Comparison of ENCODE assay signal across 1 cellular context in the genomic region with DNA sequence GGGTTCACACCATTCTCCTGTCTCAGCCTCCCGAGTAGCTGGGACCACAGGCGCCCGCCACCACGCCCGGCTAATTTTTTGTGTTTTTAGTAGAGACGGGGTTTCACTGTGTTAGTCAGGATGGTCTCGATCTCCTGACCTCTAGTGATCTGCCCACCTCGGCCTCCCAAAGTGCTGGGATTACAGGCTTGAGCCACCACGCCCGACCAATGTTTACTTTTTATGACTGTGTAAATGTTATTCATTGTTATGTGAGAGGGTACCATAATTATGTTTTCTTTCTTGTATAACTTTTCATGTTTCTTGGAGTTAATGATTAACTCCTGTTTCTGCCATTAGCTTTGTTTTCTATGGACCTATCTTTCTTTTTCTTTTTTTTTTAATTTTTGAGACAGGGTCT.
TF ChIP-seq lines count a peak whose summit lies in the region.
"Not testable (repeated sequence)": the region's sequence is repeated elsewhere in the genome, so short reads cannot be mapped to it uniquely, and the experiment has no call there.

No MANE protein-coding gene starts in this region.

TF ChIP-seq in HepG2, 621 proteins besides CTCF, POLR2A, EP300 and RAD21 (continued from another document):
- TF ChIP-seq, protein P1, sequence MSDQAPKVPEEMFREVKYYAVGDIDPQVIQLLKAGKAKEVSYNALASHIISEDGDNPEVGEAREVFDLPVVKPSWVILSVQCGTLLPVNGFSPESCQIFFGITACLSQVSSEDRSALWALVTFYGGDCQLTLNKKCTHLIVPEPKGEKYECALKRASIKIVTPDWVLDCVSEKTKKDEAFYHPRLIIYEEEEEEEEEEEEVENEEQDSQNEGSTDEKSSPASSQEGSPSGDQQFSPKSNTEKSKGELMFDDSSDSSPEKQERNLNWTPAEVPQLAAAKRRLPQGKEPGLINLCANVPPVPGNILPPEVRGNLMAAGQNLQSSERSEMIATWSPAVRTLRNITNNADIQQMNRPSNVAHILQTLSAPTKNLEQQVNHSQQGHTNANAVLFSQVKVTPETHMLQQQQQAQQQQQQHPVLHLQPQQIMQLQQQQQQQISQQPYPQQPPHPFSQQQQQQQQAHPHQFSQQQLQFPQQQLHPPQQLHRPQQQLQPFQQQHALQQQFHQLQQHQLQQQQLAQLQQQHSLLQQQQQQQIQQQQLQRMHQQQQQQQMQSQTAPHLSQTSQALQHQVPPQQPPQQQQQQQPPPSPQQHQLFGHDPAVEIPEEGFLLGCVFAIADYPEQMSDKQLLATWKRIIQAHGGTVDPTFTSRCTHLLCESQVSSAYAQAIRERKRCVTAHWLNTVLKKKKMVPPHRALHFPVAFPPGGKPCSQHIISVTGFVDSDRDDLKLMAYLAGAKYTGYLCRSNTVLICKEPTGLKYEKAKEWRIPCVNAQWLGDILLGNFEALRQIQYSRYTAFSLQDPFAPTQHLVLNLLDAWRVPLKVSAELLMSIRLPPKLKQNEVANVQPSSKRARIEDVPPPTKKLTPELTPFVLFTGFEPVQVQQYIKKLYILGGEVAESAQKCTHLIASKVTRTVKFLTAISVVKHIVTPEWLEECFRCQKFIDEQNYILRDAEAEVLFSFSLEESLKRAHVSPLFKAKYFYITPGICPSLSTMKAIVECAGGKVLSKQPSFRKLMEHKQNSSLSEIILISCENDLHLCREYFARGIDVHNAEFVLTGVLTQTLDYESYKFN (CRISPR knock-in tag; conservative IDR thresholded peaks at IDR 0.05) = peak; percentile 42
- TF ChIP-seq HNF1A (IDR thresholded peaks at IDR 0.05; ENCODE audit: low read depth) (peak; percentile 78), HNF1A (CRISPR knock-in tag; IDR thresholded peaks at IDR 0.05; ENCODE audit: borderline replicate concordance) (peak; percentile 90; the same call in 1 of the 2 replicates), ZMYM3 (CRISPR knock-in tag; IDR thresholded peaks at IDR 0.05) (peak; percentile 27; the same call in 1 of the 2 replicates), ARID3A (IDR thresholded peaks at IDR 0.05; ENCODE audit: low read depth, low read length) (0 out of 2 replicates have a peak, but pooled peaks have one; percentile 17), ZNF605 (CRISPR knock-in tag; IDR thresholded peaks at IDR 0.05) (peak; percentile 45; the same call in 1 of the 2 replicates), SOX6 (CRISPR knock-in tag; IDR thresholded peaks at IDR 0.05) (peak; percentile 93), SKI (IDR thresholded peaks at IDR 0.05; ENCODE audit: partially characterized antibody) (peak; percentile 29), ARID5B (CRISPR knock-in tag; IDR thresholded peaks at IDR 0.05) (peak; percentile 76), SAP130 (CRISPR knock-in tag; IDR thresholded peaks at IDR 0.05; ENCODE audit: low read depth) (peak; percentile 32; the same call in 1 of the 2 replicates), SOX5 (CRISPR knock-in tag; IDR thresholded peaks at IDR 0.05; ENCODE audit: borderline replicate concordance) (peak; percentile 95), FOXA3 (CRISPR knock-in tag; IDR thresholded peaks at IDR 0.05) (peak; percentile 71), ZMYM2 (CRISPR knock-in tag; IDR thresholded peaks at IDR 0.05) (peak; percentile 89), PHF21A (CRISPR knock-in tag; IDR thresholded peaks at IDR 0.05) (0 out of 2 replicates have a peak, but pooled peaks have one; percentile 23), NR2F6 (CRISPR knock-in tag; IDR thresholded peaks at IDR 0.05) (0 out of 2 replicates have a peak, but pooled peaks have one; percentile 9), ZNF460 (CRISPR knock-in tag; IDR thresholded peaks at IDR 0.05; ENCODE audit: borderline replicate concordance) (peak; percentile 93), RXRB (CRISPR knock-in tag; IDR thresholded peaks at IDR 0.05; ENCODE audit: borderline replicate concordance) (0 out of 2 replicates have a peak, but pooled peaks have one; percentile 40), FOSL2 (CRISPR knock-in tag; IDR thresholded peaks at IDR 0.05) (peak; percentile 33; the same call in 1 of the 2 replicates), FOXK2 (IDR thresholded peaks at IDR 0.05) (peak; percentile 59; the same call in 1 of the 2 replicates), TBX3 (IDR thresholded peaks at IDR 0.05; ENCODE audit: borderline replicate concordance) (peak; percentile 55; the same call in 1 of the 2 replicates), ZNF362 (CRISPR knock-in tag; IDR thresholded peaks at IDR 0.05; ENCODE audit: borderline replicate concordance) (peak; percentile 62; the same call in 1 of the 2 replicates), FOXP1 (CRISPR knock-in tag; IDR thresholded peaks at IDR 0.05) (peak; percentile 55), SALL1 (CRISPR knock-in tag; IDR thresholded peaks at IDR 0.05) (peak; percentile 85), TBX2 (CRISPR knock-in tag; IDR thresholded peaks at IDR 0.05; ENCODE audit: borderline replicate concordance) (0 out of 2 replicates have a peak, but pooled peaks have one; percentile 31), ATM (IDR thresholded peaks at IDR 0.05; ENCODE audit: borderline replicate concordance) (peak; percentile 98)
- TF ChIP-seq, protein P2, sequence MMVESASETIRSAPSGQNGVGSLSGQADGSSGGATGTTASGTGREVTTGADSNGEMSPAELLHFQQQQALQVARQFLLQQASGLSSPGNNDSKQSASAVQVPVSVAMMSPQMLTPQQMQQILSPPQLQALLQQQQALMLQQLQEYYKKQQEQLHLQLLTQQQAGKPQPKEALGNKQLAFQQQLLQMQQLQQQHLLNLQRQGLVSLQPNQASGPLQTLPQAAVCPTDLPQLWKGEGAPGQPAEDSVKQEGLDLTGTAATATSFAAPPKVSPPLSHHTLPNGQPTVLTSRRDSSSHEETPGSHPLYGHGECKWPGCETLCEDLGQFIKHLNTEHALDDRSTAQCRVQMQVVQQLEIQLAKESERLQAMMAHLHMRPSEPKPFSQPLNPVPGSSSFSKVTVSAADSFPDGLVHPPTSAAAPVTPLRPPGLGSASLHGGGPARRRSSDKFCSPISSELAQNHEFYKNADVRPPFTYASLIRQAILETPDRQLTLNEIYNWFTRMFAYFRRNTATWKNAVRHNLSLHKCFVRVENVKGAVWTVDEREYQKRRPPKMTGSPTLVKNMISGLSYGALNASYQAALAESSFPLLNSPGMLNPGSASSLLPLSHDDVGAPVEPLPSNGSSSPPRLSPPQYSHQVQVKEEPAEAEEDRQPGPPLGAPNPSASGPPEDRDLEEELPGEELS (CRISPR knock-in tag; IDR thresholded peaks at IDR 0.05) = peak; percentile 35; the same call in 1 of the 2 replicates
- TF ChIP-seq SOX6, NR2F6, FOXP1 (IDR thresholded peaks at IDR 0.05): not testable (repeated sequence)
- TF ChIP-seq, protein P3, sequence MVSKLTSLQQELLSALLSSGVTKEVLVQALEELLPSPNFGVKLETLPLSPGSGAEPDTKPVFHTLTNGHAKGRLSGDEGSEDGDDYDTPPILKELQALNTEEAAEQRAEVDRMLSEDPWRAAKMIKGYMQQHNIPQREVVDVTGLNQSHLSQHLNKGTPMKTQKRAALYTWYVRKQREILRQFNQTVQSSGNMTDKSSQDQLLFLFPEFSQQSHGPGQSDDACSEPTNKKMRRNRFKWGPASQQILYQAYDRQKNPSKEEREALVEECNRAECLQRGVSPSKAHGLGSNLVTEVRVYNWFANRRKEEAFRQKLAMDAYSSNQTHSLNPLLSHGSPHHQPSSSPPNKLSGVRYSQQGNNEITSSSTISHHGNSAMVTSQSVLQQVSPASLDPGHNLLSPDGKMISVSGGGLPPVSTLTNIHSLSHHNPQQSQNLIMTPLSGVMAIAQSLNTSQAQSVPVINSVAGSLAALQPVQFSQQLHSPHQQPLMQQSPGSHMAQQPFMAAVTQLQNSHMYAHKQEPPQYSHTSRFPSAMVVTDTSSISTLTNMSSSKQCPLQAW (CRISPR knock-in tag; IDR thresholded peaks at IDR 0.05) = peak; percentile 66
